In genomic region chr1:29883986-29884385, GRCh38 we compare ENCODE assay signal across 25 cellular contexts.
DNase-seq lines count a peak whose midpoint lies in the region; ATAC-seq, FAIRE-seq and TF ChIP-seq lines count a peak whose summit lies in the region.
"Had no signal": no experiment of that assay in that cellular context is flagged by ENCODE, and none has a peak within 500 bp of the region (broad histone marks: within the 10 kb centered on the region; RNA-seq: fewer than 3 reads in every experiment).

No MANE protein-coding gene starts in this region.

- H3K23ac ChIP-seq in H1 (ENCODE audit: insufficient read length) (no peak overlapping the region), neuronal stem cell (ENCODE audit: low read depth, low read length, poor library complexity) (no peak overlapping the region)

- H3K79me2 ChIP-seq in H1 (ENCODE audit: control insufficient read depth in 1 of 2, insufficient read depth in 2 of 2, low read length in 2 of 2), result no peaks in the 10 kb centered on the region

- H3K27ac ChIP-seq in heart left ventricle (no peak overlapping the region), H1 (ENCODE audit: low read depth, low read length) (no peak overlapping the region), neuronal stem cell (replicated peaks; ENCODE audit: low read length) (no peak overlapping the region)
- H3K27ac ChIP-seq: BLaER1 had no signal

- H3K36me3 ChIP-seq in heart left ventricle (no peaks in the 10 kb centered on the region), H1 (ENCODE audit: control insufficient read depth in 2 of 4, insufficient read depth in 4 of 4, low read length in 3 of 4) (no peaks in the 10 kb centered on the region), neuronal stem cell (replicated peaks in 1 of 2; ENCODE audit: control insufficient read depth in 2 of 2, insufficient read depth in 2 of 2, low read length in 2 of 2) (no peaks in the 10 kb centered on the region)
- H3K36me3 ChIP-seq: BE2C, BLaER1 had no signal

- no peak overlapping the region for H3K4me3 Mint-ChIP-seq in Calu3 (ENCODE audit: low read depth, unreplicated experiment)
- H3K4me3 Mint-ChIP-seq: CD14-positive monocyte; CD4-positive, alpha-beta memory T cell; CD4-positive, CD25-positive, alpha-beta regulatory T cell; CD8-positive, alpha-beta memory T cell had no signal

- no peaks in the 10 kb centered on the region for H3K23me2 ChIP-seq in H1 (ENCODE audit: low read depth, low read length)

- no peak overlapping the region for H3K18ac ChIP-seq in H1 (ENCODE audit: extremely low read depth, low read length)
- no peak overlapping the region for H3K18ac ChIP-seq in neuronal stem cell (ENCODE audit: low read length)

- no peak for TF ChIP-seq RAD21 in H1 (IDR thresholded peaks at IDR 0.05 in 1 of 2, conservative IDR thresholded peaks at IDR 0.05 in 1 of 2; ENCODE audit: low read depth in 2 of 2, low read length in 2 of 2)

- H3K27me3 ChIP-seq in heart left ventricle (no peaks in the 10 kb centered on the region), H1 (replicated peaks in 1 of 4; ENCODE audit: control insufficient read depth in 3 of 4, extremely low read depth in 1 of 4, insufficient read depth in 3 of 4, low read length in 3 of 4) (no peaks in the 10 kb centered on the region), neuronal stem cell (ENCODE audit: control insufficient read depth in 3 of 3, insufficient read depth in 3 of 3, low read depth in 1 of 3, low read length in 3 of 3) (peaks cover 0 to 2% (median 0%) of the 10 kb centered on the region in 3 experiments)
- H3K27me3 ChIP-seq: BE2C, BLaER1 had no signal

- no peaks in the 10 kb centered on the region for H4K20me1 ChIP-seq in H1 (replicated peaks in 1 of 2; ENCODE audit: control insufficient read depth in 1 of 2, insufficient read depth in 2 of 2, low read length in 2 of 2)
- H4K20me1 ChIP-seq: BLaER1 had no signal

- no peak overlapping the region for H3K9ac ChIP-seq in H1 (replicated peaks in 1 of 4; ENCODE audit: extremely low read depth in 1 of 4, low read depth in 3 of 4, low read length in 3 of 4)
- no peak overlapping the region for H3K9ac ChIP-seq in neuronal stem cell (ENCODE audit: low read depth, low read length, poor library complexity)
- H3K9ac ChIP-seq: BLaER1 had no signal

- H3K4ac ChIP-seq in H1 (replicated peaks; ENCODE audit: insufficient read length, low read depth, low read length) (no peak overlapping the region), neuronal stem cell (ENCODE audit: low read length) (no peak overlapping the region)

- TF ChIP-seq POLR2A in heart left ventricle (IDR thresholded peaks at IDR 0.05) (no peak), H1 (IDR thresholded peaks at IDR 0.05; ENCODE audit: control extremely low read depth in 1 of 2, low read depth in 2 of 2, low read length in 2 of 2) (no peak)

- H4K5ac ChIP-seq in H1 (ENCODE audit: insufficient read length, low read depth, low read length), result no peak overlapping the region

- H3K4me3 ChIP-seq in heart left ventricle (no peak overlapping the region), H1 (ENCODE audit: extremely low read depth in 1 of 4, insufficient read depth in 2 of 4, low read depth in 3 of 4, low read length in 4 of 4) (no peak overlapping the region), neuronal stem cell (ENCODE audit: low read length in 2 of 2) (no peak overlapping the region)
- H3K4me3 ChIP-seq: BLaER1 had no signal

- H3K79me1 ChIP-seq in H1 (ENCODE audit: low read depth, low read length) (no peaks in the 10 kb centered on the region), neuronal stem cell (ENCODE audit: low read depth, low read length) (no peaks in the 10 kb centered on the region)

- in situ Hi-C loops in GM13977 (cut with MboI; ENCODE audit: low pct_unique_long_range_greater_than_20kb, low sequenced_read_pairs, unreplicated experiment), result no loop called here

- H2BK15ac ChIP-seq in H1 (ENCODE audit: low read length) (peak overlapping the region; percentile 37; the same call in 1 of the 2 replicates), neuronal stem cell (ENCODE audit: low read length) (no peak overlapping the region)

- no peak overlapping the region for H2BK120ac ChIP-seq in H1 (replicated peaks; ENCODE audit: low read depth, low read length)
- no peak overlapping the region for H2BK120ac ChIP-seq in neuronal stem cell (ENCODE audit: low read depth, low read length)

- H2AFZ ChIP-seq in H1 (ENCODE audit: low read length) (no peak overlapping the region), neuronal stem cell (ENCODE audit: low read length) (no peak overlapping the region)

- H3K9me3 ChIP-seq in heart left ventricle (no peaks in the 10 kb centered on the region), H1 (ENCODE audit: insufficient read depth in 2 of 2, low read depth in 1 of 2, low read length in 1 of 2) (no peaks in the 10 kb centered on the region), neuronal stem cell (replicated peaks in 1 of 2; ENCODE audit: control insufficient read depth in 2 of 2, insufficient read depth in 1 of 2, low read depth in 1 of 2, low read length in 2 of 2) (no peaks in the 10 kb centered on the region)
- H3K9me3 ChIP-seq: BE2C, BLaER1 had no signal

- no peak overlapping the region for H3K56ac ChIP-seq in H1 (replicated peaks; ENCODE audit: insufficient read length, low read depth, low read length)

- TF ChIP-seq EP300 in H1 (IDR thresholded peaks at IDR 0.05; ENCODE audit: borderline replicate concordance in 1 of 2, low read depth in 2 of 2, low read length in 2 of 2), result no peak

- H2BK12ac ChIP-seq in H1 (ENCODE audit: low read depth, low read length) (no peak overlapping the region), neuronal stem cell (ENCODE audit: low read length) (no peak overlapping the region)

- H3K4me2 ChIP-seq in H1 (ENCODE audit: insufficient read depth in 1 of 2, low read depth in 2 of 2, low read length in 2 of 2) (no peak overlapping the region), neuronal stem cell (ENCODE audit: insufficient read depth, low read length, poor library complexity, severe bottlenecking) (no peak overlapping the region)
- H3K4me2 ChIP-seq: BLaER1 had no signal

- no peak overlapping the region for H3K14ac ChIP-seq in H1 (ENCODE audit: insufficient read length)
- H3K14ac ChIP-seq in neuronal stem cell (ENCODE audit: low read length), result no peak overlapping the region

- H3K36me3 Mint-ChIP-seq in Calu3 (ENCODE audit: insufficient read depth, unreplicated experiment), result no peaks in the 10 kb centered on the region
- H3K36me3 Mint-ChIP-seq: CD14-positive monocyte; CD4-positive, alpha-beta memory T cell; CD4-positive, CD25-positive, alpha-beta regulatory T cell; CD8-positive, alpha-beta memory T cell had no signal

- peaks cover 2% of the 10 kb centered on the region for H3K9me3 Mint-ChIP-seq in Calu3 (ENCODE audit: low read depth, unreplicated experiment)
- H3K9me3 Mint-ChIP-seq: CD14-positive monocyte; CD4-positive, alpha-beta memory T cell; CD4-positive, CD25-positive, alpha-beta regulatory T cell; CD8-positive, alpha-beta memory T cell had no signal

- H2BK5ac ChIP-seq in H1 (ENCODE audit: low read depth, low read length) (no peak overlapping the region), neuronal stem cell (ENCODE audit: low read length) (no peak overlapping the region)

- no TSS peak for BruUV-seq in Calu3 (replicated peaks; lab: Mats Ljungman, UMichigan)

- DNase-seq in cardiac septum (ENCODE audit: low spot score) (peak; percentile 33), heart left ventricle (no peak), H1 (ENCODE audit: low read depth in 1 of 2, low spot score in 2 of 2) (no peak), neuronal stem cell (ENCODE audit: low spot score) (no peak), GM13977 (ENCODE audit: low spot score) (no peak), Calu3 (no peak)
- DNase-seq: 8988T; ACHN; BE2C; C1 segment of cervical spinal cord; CD4-positive, alpha-beta memory T cell; CD4-positive, CD25-positive, alpha-beta regulatory T cell; CD8-positive, alpha-beta memory T cell; COR-L47; DMS79 treated with DMSO at 0.1 percent for 48 hours; GF-D8 had no signal

- no peaks in the 10 kb centered on the region for H3K4me1 Mint-ChIP-seq in Calu3 (ENCODE audit: low read depth, unreplicated experiment)
- H3K4me1 Mint-ChIP-seq: CD14-positive monocyte; CD4-positive, alpha-beta memory T cell; CD4-positive, CD25-positive, alpha-beta regulatory T cell; CD8-positive, alpha-beta memory T cell had no signal

- peaks cover 83% of the 10 kb centered on the region for H3K27me3 Mint-ChIP-seq in Calu3 (ENCODE audit: unreplicated experiment)
- H3K27me3 Mint-ChIP-seq: CD4-positive, CD25-positive, alpha-beta regulatory T cell had no signal

- no peak for TF ChIP-seq CTCF in heart left ventricle (IDR thresholded peaks at IDR 0.05)
- TF ChIP-seq CTCF in H1 (IDR thresholded peaks at IDR 0.05; ENCODE audit: control extremely low read depth in 1 of 3, insufficient read depth in 1 of 3, low read depth in 1 of 3, low read length in 3 of 3), result no peak
- TF ChIP-seq CTCF in GM13977 (IDR thresholded peaks at IDR 0.05; ENCODE audit: extremely low read depth, insufficient read depth, missing control alignments), result no peak
- TF ChIP-seq CTCF in Calu3 (IDR thresholded peaks at IDR 0.05; ENCODE audit: unreplicated experiment), result no peak

- H2AK5ac ChIP-seq in H1 (ENCODE audit: low read depth, low read length) (no peak overlapping the region), neuronal stem cell (ENCODE audit: low read depth, low read length) (peak overlapping the region; percentile 53)

- H4K91ac ChIP-seq in H1 (replicated peaks; ENCODE audit: insufficient read length, low read length) (no peak overlapping the region), neuronal stem cell (ENCODE audit: low read depth, low read length, poor library complexity) (no peak overlapping the region)

- H3K4me1 ChIP-seq in heart left ventricle (no peaks in the 10 kb centered on the region), H1 (replicated peaks in 1 of 4; ENCODE audit: control insufficient read depth in 3 of 4, insufficient read depth in 4 of 4, low read length in 3 of 4) (peaks cover 0 to 2% (median 0%) of the 10 kb centered on the region in 4 experiments; a peak in 1 of 7 replicates), neuronal stem cell (ENCODE audit: control insufficient read depth in 2 of 2, insufficient read depth in 1 of 2, low read depth in 1 of 2, low read length in 2 of 2) (peaks cover 0 to 5% of the 10 kb centered on the region in 2 donors)
- H3K4me1 ChIP-seq: BE2C, BLaER1 had no signal

- H3K27ac Mint-ChIP-seq in Calu3 (ENCODE audit: unreplicated experiment), result no peak overlapping the region
- H3K27ac Mint-ChIP-seq: CD14-positive monocyte; CD4-positive, alpha-beta memory T cell; CD4-positive, CD25-positive, alpha-beta regulatory T cell had no signal

- intact Hi-C loops in cardiac septum (cut with DNase I) (no loop called here), heart left ventricle (cut with DNase I) (no loop called here), Calu3 (cut with micrococcal nuclease; ENCODE audit: unreplicated experiment) (no loop called here)

- 91 to 92% (median 92%) methylated on average over 12 of the region's 12 CpGs for WGBS in heart left ventricle, 4 donors
- WGBS in H1 (ENCODE audit: extremely low coverage in 1 of 2, insufficient coverage in 1 of 2, insufficient read length in 1 of 2, insufficient replicate concordance in 2 of 2, low coverage in 1 of 2, low lambda C conversion rate in 2 of 2, missing lambda C conversion rate in 1 of 2), 2 experiments, result 91% methylated on average over 12 of the region's 12 CpGs; no CpG with 5 or more reads in 1 of the 2 experiments
- WGBS in neuronal stem cell (ENCODE audit: extremely low coverage in 2 of 2, insufficient read length in 2 of 2, insufficient replicate concordance in 1 of 2), 2 donors, result no CpG with 5 or more reads among the region's 12 CpGs

- H2BK20ac ChIP-seq in H1 (ENCODE audit: low read length), result no peak overlapping the region

- no peak overlapping the region; the same call in 1 of the 2 replicates for H4K8ac ChIP-seq in H1 (ENCODE audit: extremely low read depth, insufficient read depth, low read length)
- no peak overlapping the region for H4K8ac ChIP-seq in neuronal stem cell (ENCODE audit: low read depth, low read length)

- CTCF ChIA-PET in H1 (lab: Charles Lee; ENCODE audit: partially characterized antibody), result interaction anchor here (0.6 to 2.4 kb wide), 6 partner anchors 13 to 132 kb away, joined by 3 to 9 read pairs (median 4); no protein-coding TSS in a partner anchor
- CTCF ChIA-PET in Calu3 (lab: Charles Lee), result no interaction called here

- POLR2A ChIA-PET in H1 (lab: Charles Lee; ENCODE audit: partially characterized antibody), result interaction anchor here (0.7 kb wide), 1 partner anchor 47 kb away, joined by 3 read pairs; no protein-coding TSS in a partner anchor

- no peak for FAIRE-seq in H1 (lab: Jason Lieb, UNC)
- FAIRE-seq: A204.1, D721Med, G401.6, GM12891, GM18507, GM19239 had no signal

- no peak for ATAC-seq in heart left ventricle
- ATAC-seq in HG02973 (IDR thresholded peaks at IDR 0.05; ENCODE audit: unreplicated experiment), result no peak
